Comparison of ENCODE assay signal across 1 cellular context in genomic region chr16:84607694-84608093, GRCh38.
TF ChIP-seq lines count a peak whose summit lies in the region.

No MANE protein-coding gene starts in this region.

TF ChIP-seq in K562, 482 proteins besides CTCF, POLR2A, EP300 and RAD21 (continued from another document and continues in another):
- TF ChIP-seq AFF4 (CRISPR knock-in tag; IDR thresholded peaks at IDR 0.05) (no peak), CREM (IDR thresholded peaks at IDR 0.05; ENCODE audit: low read depth) (peak; percentile 57), MAZ (CRISPR knock-in tag; conservative IDR thresholded peaks at IDR 0.05 in 1 of 2, IDR thresholded peaks at IDR 0.05 in 1 of 2) (peak in 1 of 2 experiments; percentile 36; a peak in 1 of 4 replicates), MTA3 (IDR thresholded peaks at IDR 0.05; ENCODE audit: borderline replicate concordance) (peak; percentile 24; the same call in 1 of the 2 replicates), ETV5 (CRISPR knock-in tag; IDR thresholded peaks at IDR 0.05; ENCODE audit: low read depth) (peak; percentile 92), TFAP4 (CRISPR knock-in tag; IDR thresholded peaks at IDR 0.05; ENCODE audit: borderline replicate concordance) (no peak), PRMT5 (CRISPR knock-in tag; IDR thresholded peaks at IDR 0.05) (no peak), HDAC1 (IDR thresholded peaks at IDR 0.05) (peak in 1 of 2 experiments; percentile 82; a peak in 2 of 4 replicates), ID3 (CRISPR knock-in tag; IDR thresholded peaks at IDR 0.05) (no peak), ID3 (tag; IDR thresholded peaks at IDR 0.05) (peak; percentile 84), ZNF644 (tag; IDR thresholded peaks at IDR 0.05; ENCODE audit: low read depth) (no peak), MNT (conservative IDR thresholded peaks at IDR 0.05) (peak in 1 of 2 experiments; percentile 32; a peak in 1 of 4 replicates), ZNF766 (CRISPR knock-in tag; conservative IDR thresholded peaks at IDR 0.05) (peak; percentile 84), NBN (IDR thresholded peaks at IDR 0.05; ENCODE audit: low read depth) (peak; percentile 76; the same call in 1 of the 2 replicates), TCF3 (CRISPR knock-in tag; IDR thresholded peaks at IDR 0.05) (peak; percentile 83), GATA2 (CRISPR knock-in tag; IDR thresholded peaks at IDR 0.05) (peak; percentile 55; the same call in 1 of the 2 replicates), ZNF316 (IDR thresholded peaks at IDR 0.05) (peak; percentile 89), RNF219 (CRISPR knock-in tag; IDR thresholded peaks at IDR 0.05) (no peak), LCOR (CRISPR knock-in tag; IDR thresholded peaks at IDR 0.05) (no peak), MTA1 (IDR thresholded peaks at IDR 0.05; ENCODE audit: borderline replicate concordance) (no peak), MYNN (IDR thresholded peaks at IDR 0.05) (0 out of 2 replicates have a peak, but pooled peaks have one; percentile 33), MYNN (CRISPR knock-in tag; IDR thresholded peaks at IDR 0.05) (no peak), KDM1A (IDR thresholded peaks at IDR 0.05) (peak; percentile 74 to 80), NCOR1 (IDR thresholded peaks at IDR 0.05) (peak; percentile 75), CXXC5 (CRISPR knock-in tag; IDR thresholded peaks at IDR 0.05) (peak; percentile 61), ELK1 (CRISPR knock-in tag; IDR thresholded peaks at IDR 0.05) (no peak), TFE3 (CRISPR knock-in tag; IDR thresholded peaks at IDR 0.05) (no peak), PPARD (CRISPR knock-in tag; IDR thresholded peaks at IDR 0.05) (no peak), ZEB2 (IDR thresholded peaks at IDR 0.05) (0 out of 2 replicates have a peak, but pooled peaks have one; percentile 34), CHD2 (IDR thresholded peaks at IDR 0.05; ENCODE audit: low read depth, low read length) (no peak), POLR2B (IDR thresholded peaks at IDR 0.05; ENCODE audit: low read depth, partially characterized antibody) (no peak), ESRRA (IDR thresholded peaks at IDR 0.05; ENCODE audit: borderline replicate concordance, low read depth) (peak; percentile 99), ZBTB33 (CRISPR knock-in tag; IDR thresholded peaks at IDR 0.05) (no peak), MITF (IDR thresholded peaks at IDR 0.05) (no peak), ZKSCAN3 (CRISPR knock-in tag; IDR thresholded peaks at IDR 0.05) (no peak), MAFF (IDR thresholded peaks at IDR 0.05; ENCODE audit: low read length) (no peak), OTX1 (CRISPR knock-in tag; IDR thresholded peaks at IDR 0.05) (peak; percentile 72; the same call in 1 of the 2 replicates), PHTF2 (CRISPR knock-in tag; IDR thresholded peaks at IDR 0.05) (no peak), PKNOX1 (IDR thresholded peaks at IDR 0.05) (peak; percentile 87), YBX1 (IDR thresholded peaks at IDR 0.05) (no peak), E4F1 (CRISPR knock-in tag; IDR thresholded peaks at IDR 0.05; ENCODE audit: borderline replicate concordance) (no peak), FOXJ2 (tag; IDR thresholded peaks at IDR 0.05) (no peak)
